ENCODE assay signal across 32 cellular contexts in genomic region chr20:2171266-2171790, GRCh38.
"Had no signal": no experiment of that assay in that cellular context is flagged by ENCODE, and none has a peak within 500 bp of the region (broad histone marks: within the 10 kb centered on the region; RNA-seq: fewer than 3 reads in every experiment).

No MANE protein-coding gene starts in this region.

- H3K36me3 ChIP-seq: adrenal gland, breast epithelium, MG63, Peyer's patch, SJSA1, WERI-Rb-1 had no signal

- H3K27me3 ChIP-seq: adrenal gland, body of pancreas, breast epithelium, MG63, Peyer's patch had no signal

- H3K27ac ChIP-seq: adrenal gland, body of pancreas, breast epithelium, Peyer's patch, SJSA1, WERI-Rb-1 had no signal

- H3K4me3 ChIP-seq: adrenal gland, body of pancreas, breast epithelium, MG63, Peyer's patch, SJSA1 had no signal

- DNase-seq: activated CD4-positive, alpha-beta T cell treated with anti-CD3 and anti-CD28 coated beads for 1 hour; activated CD4-positive, alpha-beta T cell treated with anti-CD3 and anti-CD28 coated beads, Interleukin-2, amount 10 ng/mL, durations not matched to agents 24 days and 14 days; activated CD4-positive, alpha-beta T cell treated with anti-CD3 and anti-CD28 coated beads, Interleukin-2, amount 50 U/mL, for 4 hours; activated CD4-positive, CD25-positive, alpha-beta regulatory T cell; activated CD8-positive, alpha-beta T cell treated with anti-CD3 and anti-CD28 coated beads for 36 hours; activated gamma-delta T cell; activated naive CD4-positive, alpha-beta T cell treated with anti-CD3 and anti-CD28 coated beads for 36 hours; activated T-cell treated with anti-CD3 and anti-CD28 coated beads, Interleukin-2, amount 50 U/mL, for 1 hour; activated T-cell treated with anti-CD3 and anti-CD28 coated beads, Interleukin-2, amount 50 U/mL, for 72 hours; body of pancreas; Karpas-422; KBM-7; MG63; NCI-H1105 treated with DMSO at 0.1 percent for 48 hours; NCI-H1436; NCI-H1694 treated with DMSO at 0.1 percent for 48 hours; NCI-H2029; NCI-H345; NCI-H526; NK-92 treated with Interleukin-12 subunit alpha and Interleukin-12 subunit beta, amount 100 ng/mL, for 24 hours; PC-3; Peyer's patch; RPMI8226; SHP77 treated with DMSO at 0.1 percent for 48 hours; SW 1271; T-helper 1 cell; T-helper 2 cell; T-helper 9 cell; WERI-Rb-1 had no signal

- H3K9me3 ChIP-seq: adrenal gland, body of pancreas, breast epithelium, MG63, Peyer's patch, SJSA1 had no signal

- H3K4me1 ChIP-seq: adrenal gland, body of pancreas, breast epithelium, Peyer's patch, SJSA1 had no signal
